ENCODE assay signal across 9 cellular contexts in genomic region chr6:32664827-32665362, GRCh38. TPM values are rescaled to one million over a fixed set of nuclear protein-coding genes. Genes with fewer than 3 reads are reported as not detected.
DNase-seq lines count a peak whose midpoint lies in the region; FAIRE-seq and TF ChIP-seq lines count a peak whose summit lies in the region.
"Had no signal": no experiment of that assay in that cellular context is flagged by ENCODE, and none has a peak within 500 bp of the region (broad histone marks: within the 10 kb centered on the region; RNA-seq: fewer than 3 reads in every experiment).

No MANE protein-coding gene starts in this region.

- 3% methylated on average over 9 of the region's 47 CpGs; no CpG with 5 or more reads in 1 of the 2 experiments for WGBS in H1 (ENCODE audit: extremely low coverage in 1 of 2, insufficient coverage in 1 of 2, insufficient read length in 1 of 2, insufficient replicate concordance in 2 of 2, low coverage in 1 of 2, low lambda C conversion rate in 2 of 2, missing lambda C conversion rate in 1 of 2), 2 experiments
- 0 to 2% (median 1%) methylated on average over 38 to 47 of the region's 47 CpGs for WGBS in small intestine, 3 donors

- no peak for TF ChIP-seq CTCF in WERI-Rb-1 (IDR thresholded peaks at IDR 0.05; ENCODE audit: low read depth, low read length)
- no peak for TF ChIP-seq CTCF in H1 (IDR thresholded peaks at IDR 0.05; ENCODE audit: control extremely low read depth in 1 of 3, insufficient read depth in 1 of 3, low read depth in 1 of 3, low read length in 3 of 3)
- no peak for TF ChIP-seq CTCF in tibial artery (IDR thresholded peaks at IDR 0.05)

- H3K27me3 ChIP-seq in WERI-Rb-1 (ENCODE audit: insufficient read depth, low read depth, severe bottlenecking) (peaks cover 71% of the 10 kb centered on the region), H1 (replicated peaks in 1 of 4; ENCODE audit: control insufficient read depth in 3 of 4, extremely low read depth in 1 of 4, insufficient read depth in 3 of 4, low read length in 3 of 4) (peaks cover 0 to 14% (median 5%) of the 10 kb centered on the region in 4 experiments; a peak in 3 of 7 replicates), small intestine (ENCODE audit: control insufficient read depth in 2 of 2, insufficient read depth in 2 of 2, low read length in 2 of 2) (peaks cover 0 to 1% of the 10 kb centered on the region in 2 donors), tibial artery (no peaks in the 10 kb centered on the region)
- H3K27me3 ChIP-seq: pancreas had no signal

- H3K4me1 ChIP-seq in H1 (replicated peaks in 1 of 4; ENCODE audit: control insufficient read depth in 3 of 4, insufficient read depth in 4 of 4, low read length in 3 of 4) (no peaks in the 10 kb centered on the region; a peak in 1 of 7 replicates), small intestine (ENCODE audit: control insufficient read depth in 2 of 2, insufficient read depth in 1 of 2, low read depth in 1 of 2, low read length in 1 of 2) (peaks cover 0 to 2% of the 10 kb centered on the region in 2 donors), tibial artery (no peaks in the 10 kb centered on the region)
- H3K4me1 ChIP-seq: pancreas had no signal

- no peak overlapping the region for H2AK5ac ChIP-seq in H1 (ENCODE audit: low read depth, low read length)

- TF ChIP-seq RAD21 in H1 (IDR thresholded peaks at IDR 0.05 in 1 of 2, conservative IDR thresholded peaks at IDR 0.05 in 1 of 2; ENCODE audit: low read depth in 2 of 2, low read length in 2 of 2) = no peak

- H2BK120ac ChIP-seq in H1 (replicated peaks; ENCODE audit: low read depth, low read length) = no peak overlapping the region

- no peak overlapping the region for H2BK15ac ChIP-seq in H1 (ENCODE audit: low read length)

- no peaks in the 10 kb centered on the region for H3K79me2 ChIP-seq in H1 (ENCODE audit: control insufficient read depth in 1 of 2, insufficient read depth in 2 of 2, low read length in 2 of 2)

- no peaks in the 10 kb centered on the region for H3K23me2 ChIP-seq in H1 (ENCODE audit: low read depth, low read length)

- H3K9me3 ChIP-seq in WERI-Rb-1 (ENCODE audit: severe bottlenecking) (peaks cover 5% of the 10 kb centered on the region), H1 (ENCODE audit: insufficient read depth in 2 of 2, low read depth in 1 of 2, low read length in 1 of 2) (no peaks in the 10 kb centered on the region), small intestine (ENCODE audit: control insufficient read depth, low read depth) (no peaks in the 10 kb centered on the region), tibial artery (no peaks in the 10 kb centered on the region)
- H3K9me3 ChIP-seq: pancreas had no signal

- H2BK20ac ChIP-seq in H1 (ENCODE audit: low read length) = no peak overlapping the region

- no peak for TF ChIP-seq EP300 in H1 (IDR thresholded peaks at IDR 0.05; ENCODE audit: borderline replicate concordance in 1 of 2, low read depth in 2 of 2, low read length in 2 of 2)

- H4K91ac ChIP-seq in H1 (replicated peaks; ENCODE audit: insufficient read length, low read length) = no peak overlapping the region

- no peak overlapping the region for H3K56ac ChIP-seq in H1 (replicated peaks; ENCODE audit: insufficient read length, low read depth, low read length)

- no peak overlapping the region for H2BK12ac ChIP-seq in H1 (ENCODE audit: low read depth, low read length)

- no peaks in the 10 kb centered on the region for H3K79me1 ChIP-seq in H1 (ENCODE audit: low read depth, low read length)

- no peak overlapping the region for H2AFZ ChIP-seq in H1 (ENCODE audit: low read length)

- no peak for DNase-seq in GM12891 (ENCODE audit: insufficient read length, low spot score)
- peak; percentile 20 for DNase-seq in WERI-Rb-1
- no peak for DNase-seq in H1 (ENCODE audit: low read depth in 1 of 2, low spot score in 2 of 2)
- peak; percentile 43 for DNase-seq in small intestine
- DNase-seq in DMS79 (lab: John Stamatoyannopoulos, UW) = no peak
- no peak for DNase-seq in dedifferentiated amniotic fluid mesenchymal stem cell (ENCODE audit: extremely low spot score)
- DNase-seq in tibial artery = no peak
- no peak for DNase-seq in NCI-H1930 (lab: John Stamatoyannopoulos, UW)

- H4K20me1 ChIP-seq in H1 (replicated peaks in 1 of 2; ENCODE audit: control insufficient read depth in 1 of 2, insufficient read depth in 2 of 2, low read length in 2 of 2) = no peaks in the 10 kb centered on the region

- TF ChIP-seq POLR2A in GM12891 (IDR thresholded peaks at IDR 0.05; ENCODE audit: low read depth, low read length) (peak; percentile 67), H1 (IDR thresholded peaks at IDR 0.05; ENCODE audit: control extremely low read depth in 1 of 2, low read depth in 2 of 2, low read length in 2 of 2) (no peak)

- POLR2A ChIA-PET in H1 (lab: Charles Lee; ENCODE audit: partially characterized antibody) = no interaction called here

- no peak overlapping the region for H3K14ac ChIP-seq in H1 (ENCODE audit: insufficient read length)

- no peak overlapping the region for H3K4ac ChIP-seq in H1 (replicated peaks; ENCODE audit: insufficient read length, low read depth, low read length)

- no peak overlapping the region for H3K23ac ChIP-seq in H1 (ENCODE audit: insufficient read length)

- no peaks in the 10 kb centered on the region for H3K36me3 ChIP-seq in WERI-Rb-1
- H3K36me3 ChIP-seq in H1 (ENCODE audit: control insufficient read depth in 2 of 4, insufficient read depth in 4 of 4, low read length in 3 of 4) = no peaks in the 10 kb centered on the region
- H3K36me3 ChIP-seq in small intestine (ENCODE audit: control insufficient read depth in 2 of 2, insufficient read depth in 2 of 2, low read length in 2 of 2) = peaks cover 0 to 4% of the 10 kb centered on the region in 2 donors
- no peaks in the 10 kb centered on the region for H3K36me3 ChIP-seq in tibial artery
- H3K36me3 ChIP-seq: pancreas had no signal

- H3K27ac ChIP-seq in WERI-Rb-1 = no peak overlapping the region
- no peak overlapping the region for H3K27ac ChIP-seq in H1 (ENCODE audit: low read depth, low read length)
- peak overlapping the region; percentile 78 to 99 for H3K27ac ChIP-seq in small intestine (ENCODE audit: low read depth in 1 of 2, low read length in 1 of 2)
- no peak overlapping the region for H3K27ac ChIP-seq in tibial artery
- H3K27ac ChIP-seq: pancreas had no signal

- intact Hi-C loops in tibial artery (cut with DNase I; ENCODE audit: low total_unique reads) = loop anchor here (5.0 kb wide), 1 partner anchor 97 kb away; the partner anchor contains the start of gene HLA-DQB2

- FAIRE-seq in GM12891 (lab: Jason Lieb, UNC) (peak; percentile 93), H1 (lab: Jason Lieb, UNC) (no peak), small intestine (lab: Jason Lieb, UNC) (no peak)
- FAIRE-seq: pancreas had no signal

- CTCF ChIA-PET in H1 (lab: Charles Lee; ENCODE audit: partially characterized antibody) = no interaction called here

- no peak overlapping the region for H2BK5ac ChIP-seq in H1 (ENCODE audit: low read depth, low read length)

- no peak overlapping the region for H3K4me3 ChIP-seq in WERI-Rb-1 (ENCODE audit: low read depth, low read length)
- H3K4me3 ChIP-seq in H1 (ENCODE audit: extremely low read depth in 1 of 4, insufficient read depth in 2 of 4, low read depth in 3 of 4, low read length in 4 of 4) = peak overlapping the region in 1 of 4 experiments; percentile 37; a peak in 1 of 8 replicates
- H3K4me3 ChIP-seq in small intestine (ENCODE audit: low read depth in 1 of 2, low read length in 2 of 2) = peak overlapping the region; percentile 50 to 84
- no peak overlapping the region for H3K4me3 ChIP-seq in tibial artery
- H3K4me3 ChIP-seq: pancreas had no signal

- H3K18ac ChIP-seq in H1 (ENCODE audit: extremely low read depth, low read length) = no peak overlapping the region

- peak overlapping the region; percentile 33 to 47; a peak in 2 of 4 replicates for H3K4me2 ChIP-seq in H1 (ENCODE audit: insufficient read depth in 1 of 2, low read depth in 2 of 2, low read length in 2 of 2)

- H3K9ac ChIP-seq in H1 (replicated peaks in 1 of 4; ENCODE audit: extremely low read depth in 1 of 4, low read depth in 3 of 4, low read length in 3 of 4) = no peak overlapping the region

- no peak overlapping the region for H4K8ac ChIP-seq in H1 (ENCODE audit: extremely low read depth, insufficient read depth, low read length)

- no peak overlapping the region for H4K5ac ChIP-seq in H1 (ENCODE audit: insufficient read length, low read depth, low read length)

TF ChIP-seq in GM12891, 5 proteins besides CTCF, POLR2A, EP300 and RAD21 (continues in another document):
- TF ChIP-seq POLR2AphosphoS5 (IDR thresholded peaks at IDR 0.05; ENCODE audit: low read depth, low read length) (peak; percentile 70), PAX5 (IDR thresholded peaks at IDR 0.05; ENCODE audit: insufficient read depth, low read length, severe bottlenecking) (no peak)

RNA-seq across cellular contexts. Expression of gene HLA-DQB1, which starts 1.6 kb away (rescaled TPM):
- polyA plus RNA-seq in GM12891 (2012; ENCODE audit: low read depth, missing spikeins) = 616 TPM
- 1.2 and 1.4 TPM in 2 replicates for total RNA-seq in H1 (2021; fragmentation: NEBNext Ultra II Directional; extraction: Animal tissue kit (Norgen Biotek cat#: 25700))
- polyA plus RNA-seq in H1 (2011; rRNA removed) = 5.2 and 5.5 TPM in 2 replicates
- 3.2 TPM for polyA plus RNA-seq in H1 (2011; cell fraction: cytosol; rRNA removed)
- polyA plus RNA-seq in H1 (2011; cell fraction: nucleus; rRNA removed) = 3.9 TPM
- polyA plus RNA-seq in H1 (2012, experiment 1 of 2) = 0.30 to 3.8 TPM (median 2.3 TPM) in 4 replicates
- 1.2 TPM for polyA plus RNA-seq in H1 (2012, experiment 2 of 2)
- 2.0 TPM for polyA plus RNA-seq in H1 (2013, experiment 1 of 2)
- polyA plus RNA-seq in H1 (2013, experiment 2 of 2) = 1.9 TPM
- 1.4 and 1.5 TPM in 2 replicates for polyA minus RNA-seq in H1 (2011; rRNA and poly(A)+ RNA removed)
- polyA minus RNA-seq in H1 (2011; cell fraction: cytosol; rRNA and poly(A)+ RNA removed) = 4.3 TPM
- 0.70 TPM for polyA minus RNA-seq in H1 (2011; cell fraction: nucleus; rRNA and poly(A)+ RNA removed)
- polyA plus RNA-seq in small intestine = 100 to 1,000 TPM in 1 of 3 donors, 10 to 100 TPM in 2; 83.4 to 181 (median 88.1) TPM

RNA-seq across cellular contexts. Expression of gene HLA-DQA1, which starts 27.7 kb away (rescaled TPM):
- polyA plus RNA-seq in GM12891 (2012; ENCODE audit: low read depth, missing spikeins) = 1,375 TPM
- total RNA-seq in H1 (2021; fragmentation: NEBNext Ultra II Directional; extraction: Animal tissue kit (Norgen Biotek cat#: 25700)) = not detected in 2 replicates
- 0.12 TPM in 1 of 2 replicates, not detected in the other for polyA plus RNA-seq in H1 (2011; rRNA removed)
- polyA plus RNA-seq in H1 (2011; cell fraction: cytosol; rRNA removed) = not detected
- polyA plus RNA-seq in H1 (2011; cell fraction: nucleus; rRNA removed) = not detected
- 0.10 TPM in 1 of 4 replicates, not detected in the others for polyA plus RNA-seq in H1 (2012, experiment 1 of 2)
- not detected for polyA plus RNA-seq in H1 (2012, experiment 2 of 2)
- polyA plus RNA-seq in H1 (2013, experiment 1 of 2) = not detected
- polyA plus RNA-seq in H1 (2013, experiment 2 of 2) = not detected
- 0.13 TPM in 1 of 2 replicates, not detected in the other for polyA minus RNA-seq in H1 (2011; rRNA and poly(A)+ RNA removed)
- polyA minus RNA-seq in H1 (2011; cell fraction: cytosol; rRNA and poly(A)+ RNA removed) = not detected
- not detected for polyA minus RNA-seq in H1 (2011; cell fraction: nucleus; rRNA and poly(A)+ RNA removed)
- polyA plus RNA-seq in small intestine = 10 to 100 TPM in 2 of 3 donors, 1 to 10 TPM in 1; 6.5 to 31.9 (median 31.1) TPM

Comparison
In these comparisons a context has a peak if more than half of its experiments do, and no peak if none do; other contexts are left out.
1. DNase-seq: peak in WERI-Rb-1 (single experiment) and small intestine (single experiment); none in GM12891 (single experiment), H1 (0 of 2), DMS79 (single experiment), dedifferentiated amniotic fluid mesenchymal stem cell (single experiment), tibial artery (0 of 2) and NCI-H1930 (0 of 2).
2. H3K27ac ChIP-seq: peak in small intestine (2 of 2); none in WERI-Rb-1 (single experiment), H1 (single experiment) and tibial artery (0 of 2).
3. H3K4me3 ChIP-seq: peak in small intestine (2 of 2); none in WERI-Rb-1 (single experiment) and tibial artery (0 of 2).
4. RNA of gene HLA-DQB1, which starts 1.6 kb away (polyA plus RNA-seq): 83.4 to 181 TPM in small intestine; 0.30 to 5.5 TPM in H1; every median in the first group is over 10 times any median in the second.
5. RNA of gene HLA-DQA1, which starts 27.7 kb away (polyA plus RNA-seq): 6.5 to 31.9 TPM in small intestine; 0.10 to 0.12 TPM in H1; every median in the first group is over 4 times any median in the second.